Comparison of ENCODE assay signal across 24 cellular contexts in genomic region chr11:41382927-41383326, GRCh38.
DNase-seq lines count a peak whose midpoint lies in the region; ATAC-seq, FAIRE-seq and TF ChIP-seq lines count a peak whose summit lies in the region.
"Had no signal": no experiment of that assay in that cellular context is flagged by ENCODE, and none has a peak within 500 bp of the region (broad histone marks: within the 10 kb centered on the region; RNA-seq: fewer than 3 reads in every experiment).

No MANE protein-coding gene starts in this region.

- no peaks in the 10 kb centered on the region for H3K4me1 ChIP-seq in ascending aorta
- H3K4me1 ChIP-seq: esophagus muscularis mucosa, transverse colon had no signal

- intact Hi-C loops in activated CD4-positive, alpha-beta T cell treated with anti-CD3 and anti-CD28 coated beads for 36 hours (cut with DNase I, micrococcal nuclease), result loop anchor here in 1 of 2 experiments (1.0 kb wide), 1 partner anchor 23 kb away; no protein-coding TSS in a partner anchor
- intact Hi-C loops in ascending aorta (cut with DNase I), result no loop called here

- H3K4me3 Mint-ChIP-seq in activated CD4-positive, alpha-beta T cell treated with anti-CD3 and anti-CD28 coated beads for 36 hours, result no peak overlapping the region
- H3K4me3 Mint-ChIP-seq: CD8-positive, alpha-beta T cell; central memory CD8-positive, alpha-beta T cell; stimulated activated naive CD8-positive, alpha-beta T cell treated with anti-CD3 and anti-CD28 coated beads, Interleukin-15, amount 100 ng/mL, for 72 hours had no signal

- no peak for FAIRE-seq in bronchial epithelial cell (lab: Jason Lieb, UNC)
- FAIRE-seq: K562 had no signal

- no peaks in the 10 kb centered on the region for H3K36me3 Mint-ChIP-seq in activated CD4-positive, alpha-beta T cell treated with anti-CD3 and anti-CD28 coated beads for 36 hours (ENCODE audit: low read depth)
- H3K36me3 Mint-ChIP-seq: CD8-positive, alpha-beta T cell had no signal

- H3K9me3 ChIP-seq in ascending aorta, result no peaks in the 10 kb centered on the region
- H3K9me3 ChIP-seq: esophagus muscularis mucosa, transverse colon had no signal

- no peak for ATAC-seq in activated CD4-positive, alpha-beta T cell treated with anti-CD3 and anti-CD28 coated beads for 36 hours
- ATAC-seq: CD8-positive, alpha-beta T cell; K562; stimulated activated naive CD8-positive, alpha-beta T cell treated with anti-CD3 and anti-CD28 coated beads, Interleukin-15, amount 100 ng/mL, for 72 hours had no signal

- TF ChIP-seq CTCF in bronchial epithelial cell (IDR thresholded peaks at IDR 0.05; ENCODE audit: insufficient read depth, low read length, severe bottlenecking) (no peak), ascending aorta (IDR thresholded peaks at IDR 0.05) (no peak)

- no peak overlapping the region for H3K4me3 ChIP-seq in bronchial epithelial cell (ENCODE audit: low read depth, low read length)
- H3K4me3 ChIP-seq in ascending aorta, result no peak overlapping the region
- H3K4me3 ChIP-seq: esophagus muscularis mucosa, K562, transverse colon had no signal

- H3K9me3 Mint-ChIP-seq in activated CD4-positive, alpha-beta T cell treated with anti-CD3 and anti-CD28 coated beads for 36 hours (ENCODE audit: low read depth), result peaks cover 13% of the 10 kb centered on the region
- H3K9me3 Mint-ChIP-seq: stimulated activated naive CD8-positive, alpha-beta T cell treated with anti-CD3 and anti-CD28 coated beads, Interleukin-15, amount 100 ng/mL, for 72 hours had no signal

- H3K4me1 Mint-ChIP-seq in activated CD4-positive, alpha-beta T cell treated with anti-CD3 and anti-CD28 coated beads for 36 hours, result no peaks in the 10 kb centered on the region
- H3K4me1 Mint-ChIP-seq: central memory CD8-positive, alpha-beta T cell; stimulated activated naive CD8-positive, alpha-beta T cell treated with anti-CD3 and anti-CD28 coated beads, Interleukin-15, amount 100 ng/mL, for 72 hours had no signal

- H3K36me3 ChIP-seq in bronchial epithelial cell (ENCODE audit: control insufficient read depth, insufficient read depth, low read length), result no peaks in the 10 kb centered on the region
- H3K36me3 ChIP-seq in ascending aorta, result no peaks in the 10 kb centered on the region
- H3K36me3 ChIP-seq: esophagus muscularis mucosa, transverse colon had no signal

- DNase-seq in NCI-H82 (lab: John Stamatoyannopoulos, UW), result peak; percentile 7
- DNase-seq in NCI-H82 treated with DMSO at 0.1 percent for 48 hours (lab: John Stamatoyannopoulos, UW; ENCODE audit: unreplicated experiment), result no peak
- DNase-seq in bronchial epithelial cell (ENCODE audit: low read depth), result peak; percentile 17
- peak; percentile 55 for DNase-seq in islet precursor cell
- DNase-seq in renal cortical epithelial cell (ENCODE audit: low read depth), result peak; percentile 82
- no peak for DNase-seq in activated CD4-positive, alpha-beta T cell treated with anti-CD3 and anti-CD28 coated beads for 36 hours
- DNase-seq in mesenteric fat pad (ENCODE audit: low spot score), result no peak
- DNase-seq in ascending aorta (ENCODE audit: low spot score in 2 of 2), result no peak
- DNase-seq: activated CD4-positive, CD25-positive, alpha-beta regulatory T cell treated with anti-CD3 and anti-CD28 coated beads, Interleukin-2, amount 50 U/mL, for 72 hours; activated T-cell treated with anti-CD3 and anti-CD28 coated beads, Interleukin-2, amount 50 U/mL, for 1 hour; AML-193; CD8-positive, alpha-beta T cell; DMS53; NCI-H1694; NCI-H2171 treated with DMSO at 0.1 percent for 48 hours; NCI-H526 treated with DMSO at 0.1 percent for 48 hours; SHP77; stimulated activated CD4-positive, alpha-beta T cell treated with anti-CD3 and anti-CD28 coated beads, Interleukin-4, amount 100 ng/mL, for 24 hours; stimulated activated naive CD8-positive, alpha-beta T cell treated with anti-CD3 and anti-CD28 coated beads, Interleukin-15, amount 100 ng/mL, for 72 hours; transverse colon had no signal

- CTCF ChIA-PET in activated CD4-positive, alpha-beta T cell treated with anti-CD3 and anti-CD28 coated beads for 36 hours (lab: Charles Lee), result no interaction called here

- no peak overlapping the region for H3K27ac ChIP-seq in ascending aorta
- H3K27ac ChIP-seq: 22Rv1, esophagus muscularis mucosa, transverse colon had no signal

- no peak overlapping the region for H3K27ac Mint-ChIP-seq in activated CD4-positive, alpha-beta T cell treated with anti-CD3 and anti-CD28 coated beads for 36 hours
- H3K27ac Mint-ChIP-seq: CD8-positive, alpha-beta T cell; stimulated activated naive CD8-positive, alpha-beta T cell treated with anti-CD3 and anti-CD28 coated beads, Interleukin-15, amount 100 ng/mL, for 72 hours had no signal

- H3K27me3 ChIP-seq in bronchial epithelial cell (ENCODE audit: control insufficient read depth, insufficient read depth, low read length), result no peaks in the 10 kb centered on the region
- no peaks in the 10 kb centered on the region for H3K27me3 ChIP-seq in ascending aorta
- H3K27me3 ChIP-seq: esophagus muscularis mucosa, transverse colon had no signal

- POLR2A ChIA-PET in activated CD4-positive, alpha-beta T cell treated with anti-CD3 and anti-CD28 coated beads for 36 hours (lab: Charles Lee), result no interaction called here

- H3K27me3 Mint-ChIP-seq in activated CD4-positive, alpha-beta T cell treated with anti-CD3 and anti-CD28 coated beads for 36 hours, result no peaks in the 10 kb centered on the region
- H3K27me3 Mint-ChIP-seq: central memory CD8-positive, alpha-beta T cell; stimulated activated naive CD8-positive, alpha-beta T cell treated with anti-CD3 and anti-CD28 coated beads, Interleukin-15, amount 100 ng/mL, for 72 hours had no signal

Comparison
In these comparisons a context has a peak if more than half of its experiments do, and no peak if none do; other contexts are left out.
1. DNase-seq: peak in NCI-H82 (single experiment), bronchial epithelial cell (single experiment), islet precursor cell (single experiment) and renal cortical epithelial cell (single experiment); none in NCI-H82 treated with DMSO at 0.1 percent for 48 hours (single experiment), activated CD4-positive, alpha-beta T cell treated with anti-CD3 and anti-CD28 coated beads for 36 hours (single experiment), mesenteric fat pad (single experiment) and ascending aorta (0 of 2).